In the genomic region with DNA sequence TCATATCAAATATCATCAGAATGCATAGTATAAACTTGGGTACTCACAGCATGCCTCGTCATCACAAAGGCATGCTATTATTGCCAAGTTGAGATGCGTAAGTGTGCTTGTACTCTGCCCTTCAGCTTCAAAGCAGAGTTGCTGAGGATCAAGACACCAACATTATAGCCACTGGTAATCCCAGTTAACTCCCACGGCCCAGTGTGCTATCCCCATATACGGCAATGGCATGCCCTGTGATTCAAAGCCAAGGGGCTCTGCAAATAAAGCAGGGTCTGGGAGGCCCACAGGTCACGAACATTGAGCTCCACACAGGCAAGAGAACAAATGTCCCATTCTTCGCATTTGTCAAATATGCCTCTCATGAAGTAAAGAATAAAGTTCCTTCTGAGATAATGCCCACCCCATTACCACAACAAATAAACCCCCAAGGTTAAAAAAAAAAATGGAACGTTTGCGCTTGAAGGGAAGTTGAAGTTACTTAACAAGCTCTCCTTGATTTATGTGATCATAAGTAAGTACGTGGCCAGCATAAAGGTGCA, we compare ENCODE assay signal across 15 cellular contexts.
A peak's percentile ranks its signal among the peaks of the same experiment; 100 is the strongest.
DNase-seq lines count a peak whose midpoint lies in the region; ATAC-seq, FAIRE-seq and TF ChIP-seq lines count a peak whose summit lies in the region.
"Had no signal": no experiment of that assay in that cellular context is flagged by ENCODE, and none has a peak within 500 bp of the region (broad histone marks: within the 10 kb centered on the region; RNA-seq: fewer than 3 reads in every experiment).

No MANE protein-coding gene starts in this region.

- 68 to 78% methylated on average over 9 of the region's 9 CpGs for WGBS in GM23248 (ENCODE audit: low coverage in 1 of 2, low lambda C conversion rate in 2 of 2, missing lambda C conversion rate in 2 of 2), 2 experiments
- WGBS in esophagus muscularis mucosa, result 60% methylated on average over 9 of the region's 9 CpGs

- intact Hi-C loops in esophagus muscularis mucosa (cut with DNase I), result no loop called here
- intact Hi-C loops in kidney (cut with DNase I), result no loop called here
- intact Hi-C loops in upper lobe of right lung (cut with DNase I), result no loop called here

- H3K79me2 ChIP-seq in GM23248 (ENCODE audit: insufficient read depth) (no peaks in the 10 kb centered on the region), osteoblast (ENCODE audit: insufficient read depth, low read length) (no peaks in the 10 kb centered on the region)

- no peak for FAIRE-seq in kidney (lab: Jason Lieb, UNC)

- H3K27ac ChIP-seq in GM23248 (no peak overlapping the region), RWPE2 (ENCODE audit: poor library complexity, severe bottlenecking) (no peak overlapping the region), esophagus muscularis mucosa (replicated peaks in 1 of 4) (peak overlapping the region; percentile 34 to 51 (median 40)), osteoblast (ENCODE audit: low read depth, low read length) (peak overlapping the region; percentile 62), kidney (ENCODE audit: low read depth in 2 of 2, low read length in 2 of 2) (no peak overlapping the region), upper lobe of right lung (no peak overlapping the region)

- ATAC-seq in RWPE2 (ENCODE audit: low read depth) (peak; percentile 54; the same call in 1 of the 3 replicates), upper lobe of right lung (no peak), HG03520 (IDR thresholded peaks at IDR 0.05; ENCODE audit: unreplicated experiment) (no peak)

- no peaks in the 10 kb centered on the region for H3F3A ChIP-seq in GM23248 (ENCODE audit: insufficient read depth)

- peak; percentile 68 for DNase-seq in GM23248
- DNase-seq in RWPE2 (ENCODE audit: low spot score), result no peak
- DNase-seq in esophagus muscularis mucosa (ENCODE audit: extremely low spot score), result no peak
- DNase-seq in osteoblast (ENCODE audit: insufficient read length, low spot score, missing footprints), result peak; percentile 6
- no peak for DNase-seq in effector CD4-positive, alpha-beta T cell
- no peak for DNase-seq in kidney
- DNase-seq in upper lobe of right lung, result no peak
- DNase-seq: activated CD4-positive, alpha-beta memory T cell treated with anti-CD3 and anti-CD28 coated beads, Interleukin-2, amount 10 ng/mL, durations not matched to agents 7 days and 5 days; activated naive CD4-positive, alpha-beta T cell treated with Interleukin-2 at 50 U/mL for 16 hours; CD8-positive, alpha-beta memory T cell; cortex of kidney; H9; head of caudate nucleus; Kasumi-1 had no signal

- H3K4me3 ChIP-seq in GM23248 (no peak overlapping the region), RWPE2 (ENCODE audit: severe bottlenecking) (no peak overlapping the region), esophagus muscularis mucosa (no peak overlapping the region), osteoblast (ENCODE audit: insufficient read depth, low read length) (no peak overlapping the region), kidney (ENCODE audit: low read length in 2 of 2) (no peak overlapping the region), upper lobe of right lung (no peak overlapping the region)

- H3K4me2 ChIP-seq in GM23248 (ENCODE audit: unreplicated experiment) (no peak overlapping the region), osteoblast (ENCODE audit: insufficient read depth, low read length) (peak overlapping the region; percentile 30)

- H4K20me1 ChIP-seq in GM23248 (ENCODE audit: insufficient read depth) (no peaks in the 10 kb centered on the region), osteoblast (ENCODE audit: insufficient read depth, low read length) (no peaks in the 10 kb centered on the region)

- H2AFZ ChIP-seq in GM23248 (no peak overlapping the region), osteoblast (ENCODE audit: low read length) (peak overlapping the region; percentile 62)

- H3K9ac ChIP-seq in GM23248 (no peak overlapping the region), kidney (ENCODE audit: low read length in 2 of 2) (no peak overlapping the region)

- no peak for TF ChIP-seq EP300 in esophagus muscularis mucosa (IDR thresholded peaks at IDR 0.05)

- no peak for TF ChIP-seq POLR2A in esophagus muscularis mucosa (IDR thresholded peaks at IDR 0.05; ENCODE audit: low read depth)

- in situ Hi-C loops in GM23248 (cut with MboI), result no loop called here

- no peaks in the 10 kb centered on the region for H3K9me2 ChIP-seq in GM23248 (ENCODE audit: insufficient read depth)

- H3K27me3 ChIP-seq in GM23248 (replicated peaks; ENCODE audit: insufficient read depth), result no peaks in the 10 kb centered on the region
- H3K27me3 ChIP-seq in RWPE2 (ENCODE audit: insufficient read depth, poor library complexity, severe bottlenecking), result no peaks in the 10 kb centered on the region
- no peaks in the 10 kb centered on the region for H3K27me3 ChIP-seq in esophagus muscularis mucosa
- no peaks in the 10 kb centered on the region for H3K27me3 ChIP-seq in osteoblast (ENCODE audit: insufficient read depth, low read length)
- no peaks in the 10 kb centered on the region for H3K27me3 ChIP-seq in upper lobe of right lung

- H3K9me3 ChIP-seq in GM23248 (ENCODE audit: low read depth) (no peaks in the 10 kb centered on the region), RWPE2 (ENCODE audit: severe bottlenecking) (no peaks in the 10 kb centered on the region), esophagus muscularis mucosa (no peaks in the 10 kb centered on the region), osteoblast (ENCODE audit: low read depth, low read length) (no peaks in the 10 kb centered on the region), kidney (ENCODE audit: control insufficient read depth in 1 of 2, low read length in 2 of 2) (no peaks in the 10 kb centered on the region), upper lobe of right lung (no peaks in the 10 kb centered on the region)

- H3K4me1 ChIP-seq in GM23248 (ENCODE audit: insufficient read depth) (peaks cover 8% of the 10 kb centered on the region), RWPE2 (ENCODE audit: insufficient read depth, poor library complexity, severe bottlenecking) (no peaks in the 10 kb centered on the region), esophagus muscularis mucosa (peaks cover 0 to 42% (median 23%) of the 10 kb centered on the region in 4 donors), osteoblast (ENCODE audit: insufficient read depth, low read length) (peaks cover 13% of the 10 kb centered on the region), kidney (ENCODE audit: control insufficient read depth in 1 of 2, insufficient read depth in 1 of 2, low read depth in 1 of 2, low read length in 2 of 2) (no peaks in the 10 kb centered on the region), upper lobe of right lung (no peaks in the 10 kb centered on the region)

- no peak for TF ChIP-seq CTCF in RWPE2 (IDR thresholded peaks at IDR 0.05; ENCODE audit: poor library complexity, severe bottlenecking)
- no peak for TF ChIP-seq CTCF in esophagus muscularis mucosa (IDR thresholded peaks at IDR 0.05)
- no peak for TF ChIP-seq CTCF in osteoblast (IDR thresholded peaks at IDR 0.05; ENCODE audit: extremely low read depth, low read depth, low read length)
- no peak for TF ChIP-seq CTCF in kidney (IDR thresholded peaks at IDR 0.05; ENCODE audit: borderline replicate concordance, extremely low read depth, insufficient read depth)
- TF ChIP-seq CTCF in upper lobe of right lung (IDR thresholded peaks at IDR 0.05), result no peak

- H3K36me3 ChIP-seq in GM23248 (ENCODE audit: low read depth), result no peaks in the 10 kb centered on the region
- no peaks in the 10 kb centered on the region for H3K36me3 ChIP-seq in RWPE2 (ENCODE audit: low read depth)
- H3K36me3 ChIP-seq in esophagus muscularis mucosa, result no peaks in the 10 kb centered on the region
- no peaks in the 10 kb centered on the region for H3K36me3 ChIP-seq in osteoblast (ENCODE audit: insufficient read depth, low read length)
- no peaks in the 10 kb centered on the region for H3K36me3 ChIP-seq in kidney (ENCODE audit: control insufficient read depth in 1 of 2, insufficient read depth in 2 of 2, low read length in 2 of 2)
- no peaks in the 10 kb centered on the region for H3K36me3 ChIP-seq in upper lobe of right lung

Comparison
In these comparisons a context has a peak if more than half of its experiments do, and no peak if none do; other contexts are left out.
1. DNase-seq: peak in GM23248 (single experiment) and osteoblast (single experiment); none in RWPE2 (single experiment), esophagus muscularis mucosa (single experiment), effector CD4-positive, alpha-beta T cell (single experiment), kidney (single experiment) and upper lobe of right lung (single experiment).
2. H3K27ac ChIP-seq: peak in esophagus muscularis mucosa (4 of 4) and osteoblast (single experiment); none in GM23248 (single experiment), RWPE2 (single experiment), kidney (0 of 2) and upper lobe of right lung (single experiment).